ENCODE assay signal across 1 cellular context in the genomic region with DNA sequence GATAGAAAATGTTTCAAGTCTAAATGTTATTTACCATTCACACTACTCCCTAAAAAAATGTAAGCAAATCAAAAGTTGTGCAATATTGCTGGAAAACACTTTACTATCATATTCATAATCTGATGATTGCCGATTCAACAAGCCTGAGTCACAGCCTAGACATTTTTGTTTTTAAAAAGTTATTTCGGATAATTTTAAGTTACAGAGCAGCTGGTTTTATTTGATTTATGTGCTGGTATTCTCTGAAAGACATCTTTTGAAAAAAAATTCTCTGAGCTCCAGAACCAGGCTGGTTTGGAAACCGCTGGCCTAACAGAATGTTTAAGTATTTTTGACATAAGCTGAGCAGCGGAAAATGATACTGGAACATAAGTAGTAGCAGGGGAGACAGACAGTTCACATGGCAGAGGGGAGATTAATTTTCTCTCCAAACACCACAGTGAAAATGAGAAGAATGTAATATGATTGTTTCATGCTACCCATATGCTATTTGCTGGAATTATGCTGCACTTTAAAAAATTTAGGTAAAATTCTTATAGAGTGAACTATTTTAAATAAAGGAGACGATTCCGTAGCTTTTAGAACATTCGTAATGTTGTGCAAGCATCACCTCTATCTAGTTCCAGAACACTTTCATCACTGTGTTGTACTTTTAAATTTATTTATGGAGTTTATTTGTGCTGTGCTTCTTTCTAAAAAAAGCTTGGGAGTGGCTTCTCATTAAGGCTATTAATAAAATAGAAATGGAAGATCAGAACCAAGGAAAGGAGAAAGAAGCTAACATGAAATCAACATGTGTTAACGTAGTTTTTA.
TF ChIP-seq lines count a peak whose summit lies in the region.

No MANE protein-coding gene starts in this region.

TF ChIP-seq in HEK293T, 16 proteins besides CTCF, POLR2A, EP300 and RAD21 (continued from another document):
- peak; percentile 35; the same call in 1 of the 2 replicates for TF ChIP-seq PKNOX1 (IDR thresholded peaks at IDR 0.05)
